Comparison of ENCODE assay signal across 10 cellular contexts in genomic region chr6:109165392-109165964, GRCh38.
DNase-seq lines count a peak whose midpoint lies in the region; ATAC-seq, FAIRE-seq and TF ChIP-seq lines count a peak whose summit lies in the region.
"Had no signal": no experiment of that assay in that cellular context is flagged by ENCODE, and none has a peak within 500 bp of the region (broad histone marks: within the 10 kb centered on the region; RNA-seq: fewer than 3 reads in every experiment).

No MANE protein-coding gene starts in this region.

- H3K4me3 ChIP-seq in Caco-2 (ENCODE audit: low read depth, low read length): no peak overlapping the region

- TF ChIP-seq CTCF in Caco-2 (IDR thresholded peaks at IDR 0.05; ENCODE audit: insufficient read depth in 1 of 2, low read depth in 1 of 2, low read length in 1 of 2, severe bottlenecking in 1 of 2, unreplicated experiment in 1 of 2): no peak
- no peak for TF ChIP-seq CTCF in chondrocyte (IDR thresholded peaks at IDR 0.05)

- no peak for FAIRE-seq in GM19239 (lab: Jason Lieb, UNC)

- H3K4me3 Mint-ChIP-seq in Caco-2 (ENCODE audit: unreplicated experiment): no peak overlapping the region
- H3K4me3 Mint-ChIP-seq in chondrocyte (ENCODE audit: unreplicated experiment): no peak overlapping the region

- ATAC-seq in left lobe of liver: peak; percentile 25
- no peak for ATAC-seq in HG02588 (IDR thresholded peaks at IDR 0.05; ENCODE audit: unreplicated experiment)

- POLR2A ChIA-PET in Caco-2 (lab: Charles Lee): no interaction called here

- BruUV-seq in Caco-2 (replicated peaks; lab: Mats Ljungman, UMichigan): no TSS peak

- no peaks in the 10 kb centered on the region for H3K27me3 ChIP-seq in Caco-2 (replicated peaks; ENCODE audit: control insufficient read depth, insufficient read depth, low read length)

- no peaks in the 10 kb centered on the region for H3K27me3 Mint-ChIP-seq in Caco-2 (ENCODE audit: insufficient read depth, unreplicated experiment)
- H3K27me3 Mint-ChIP-seq in chondrocyte (ENCODE audit: low read depth): no peaks in the 10 kb centered on the region

- no peaks in the 10 kb centered on the region for H3K9me3 Mint-ChIP-seq in Caco-2 (ENCODE audit: unreplicated experiment)
- H3K9me3 Mint-ChIP-seq in chondrocyte (ENCODE audit: low read depth): no peaks in the 10 kb centered on the region

- 0 out of 2 replicates have a peak, but pooled peaks cover 1% of the 10 kb centered on the region for H3K36me3 ChIP-seq in Caco-2 (ENCODE audit: control insufficient read depth, insufficient read depth, low read length)

- CTCF ChIA-PET in Caco-2 (lab: Charles Lee): interaction anchor here (0.7 kb wide), 1 partner anchor 217 kb away, joined by 7 read pairs; no protein-coding TSS in a partner anchor

- DNase-seq in Caco-2: peak; percentile 30 to 38
- DNase-seq in NCI-H1436 treated with DMSO at 0.1 percent for 48 hours (lab: John Stamatoyannopoulos, UW): peak; percentile 18
- no peak for DNase-seq in chondrocyte (ENCODE audit: low spot score)
- DNase-seq in left lobe of liver (ENCODE audit: low spot score): no peak
- DNase-seq in GM19239 (ENCODE audit: insufficient read length, low spot score): no peak
- DNase-seq in D341Med (ENCODE audit: low spot score): no peak
- DNase-seq in UCSD-AML1 (lab: John Stamatoyannopoulos, UW; ENCODE audit: unreplicated experiment): no peak
- DNase-seq: GOT3, NCI-H1092 had no signal

- H3K9me3 ChIP-seq in Caco-2: no peaks in the 10 kb centered on the region

- intact Hi-C loops in Caco-2 (cut with micrococcal nuclease; ENCODE audit: unreplicated experiment): no loop called here

- H3K27ac Mint-ChIP-seq in Caco-2 (ENCODE audit: unreplicated experiment): no peak overlapping the region
- H3K27ac Mint-ChIP-seq in chondrocyte (ENCODE audit: unreplicated experiment): peak overlapping the region; percentile 25

- H3K36me3 Mint-ChIP-seq in Caco-2 (ENCODE audit: insufficient read depth, unreplicated experiment) (no peaks in the 10 kb centered on the region), chondrocyte (ENCODE audit: low read depth) (peaks cover 3% of the 10 kb centered on the region)

- H3K4me1 Mint-ChIP-seq in Caco-2 (ENCODE audit: low read depth, unreplicated experiment) (peaks cover 7% of the 10 kb centered on the region), chondrocyte (ENCODE audit: low read depth) (peaks cover 31% of the 10 kb centered on the region)

- no peaks in the 10 kb centered on the region for H3K4me1 ChIP-seq in Caco-2

Comparison
In these comparisons a context has a peak if more than half of its experiments do, and no peak if none do; other contexts are left out.
1. DNase-seq: peak in Caco-2 (2 of 2) and NCI-H1436 treated with DMSO at 0.1 percent for 48 hours (single experiment); none in chondrocyte (single experiment), left lobe of liver (single experiment), GM19239 (single experiment), D341Med (single experiment) and UCSD-AML1 (single experiment).